Comparison of ENCODE assay signal across 9 cellular contexts in the genomic region with DNA sequence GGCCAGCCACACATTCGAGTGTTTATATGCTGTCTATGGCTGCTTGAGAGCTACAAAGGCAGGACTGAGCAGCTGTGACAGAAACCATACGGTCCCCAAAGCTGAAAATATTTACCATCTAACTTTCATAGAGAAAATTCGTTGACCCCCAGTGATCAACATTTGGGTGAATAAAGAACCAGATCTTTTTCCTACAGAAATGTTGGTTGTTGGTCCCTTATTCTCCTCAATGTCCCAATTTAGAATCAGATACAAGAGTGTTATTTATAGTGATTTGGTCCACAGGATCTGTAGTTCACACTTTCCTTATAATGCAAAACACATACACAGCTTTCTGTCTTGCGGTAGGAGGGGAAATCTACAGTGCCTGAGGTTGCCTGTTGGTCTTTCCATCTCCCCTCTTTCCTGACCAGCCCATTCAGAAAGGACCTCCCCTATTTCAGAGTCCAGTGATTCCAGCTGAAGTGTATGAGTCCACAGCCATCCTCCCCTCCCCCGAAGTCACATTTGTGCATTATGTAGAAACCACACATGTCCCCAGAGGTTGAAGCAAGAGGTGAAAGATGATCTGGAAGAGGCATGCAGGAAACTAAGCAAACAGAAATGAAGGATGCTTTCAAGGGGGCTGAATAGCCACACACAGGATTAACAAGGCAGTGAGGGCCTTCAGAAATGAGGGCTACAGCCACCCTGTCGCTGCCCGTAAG.
DNase-seq lines count a peak whose midpoint lies in the region; ATAC-seq and TF ChIP-seq lines count a peak whose summit lies in the region.
"Had no signal": no experiment of that assay in that cellular context is flagged by ENCODE, and none has a peak within 500 bp of the region (broad histone marks: within the 10 kb centered on the region; RNA-seq: fewer than 3 reads in every experiment).

No MANE protein-coding gene starts in this region.

- DNase-seq in osteocyte (ENCODE audit: extremely low spot score, unreplicated experiment) = no peak
- no peak for DNase-seq in natural killer cell
- no peak for DNase-seq in CD8-positive, alpha-beta memory T cell
- no peak for DNase-seq in Calu3
- DNase-seq in RPMI8226 = no peak

- POLR2A ChIA-PET in CD8-positive, alpha-beta memory T cell (lab: Charles Lee) = no interaction called here

- peaks cover 61% of the 10 kb centered on the region for H3K4me1 Mint-ChIP-seq in osteocyte (ENCODE audit: unreplicated experiment)
- peaks cover 5 to 13% of the 10 kb centered on the region in 2 donors for H3K4me1 Mint-ChIP-seq in natural killer cell
- H3K4me1 Mint-ChIP-seq in CD8-positive, alpha-beta memory T cell = peaks cover 7 to 13% (median 7%) of the 10 kb centered on the region in 3 donors
- H3K4me1 Mint-ChIP-seq in Calu3 (ENCODE audit: low read depth, unreplicated experiment) = peaks cover 73% of the 10 kb centered on the region
- H3K4me1 Mint-ChIP-seq: central memory CD8-positive, alpha-beta T cell had no signal

- H3K36me3 Mint-ChIP-seq in osteocyte (ENCODE audit: unreplicated experiment) (peaks cover 4% of the 10 kb centered on the region), natural killer cell (no peaks in the 10 kb centered on the region), Calu3 (ENCODE audit: insufficient read depth, unreplicated experiment) (no peaks in the 10 kb centered on the region)
- H3K36me3 Mint-ChIP-seq in CD8-positive, alpha-beta memory T cell = peaks cover 0 to 2% (median 0%) of the 10 kb centered on the region in 3 donors

- peak overlapping the region; percentile 74 for H3K27ac Mint-ChIP-seq in osteocyte (ENCODE audit: unreplicated experiment)
- no peak overlapping the region for H3K27ac Mint-ChIP-seq in natural killer cell
- no peak overlapping the region for H3K27ac Mint-ChIP-seq in CD8-positive, alpha-beta memory T cell
- no peak overlapping the region for H3K27ac Mint-ChIP-seq in Calu3 (ENCODE audit: unreplicated experiment)

- TF ChIP-seq CTCF in SU-DHL-6 (IDR thresholded peaks at IDR 0.05; ENCODE audit: insufficient read depth, low read length, poor library complexity, severe bottlenecking) = no peak
- TF ChIP-seq CTCF in osteocyte (IDR thresholded peaks at IDR 0.05) = no peak
- TF ChIP-seq CTCF in natural killer cell (IDR thresholded peaks at IDR 0.05) = no peak
- TF ChIP-seq CTCF in Calu3 (IDR thresholded peaks at IDR 0.05; ENCODE audit: unreplicated experiment) = no peak

- no peaks in the 10 kb centered on the region for H3K9me2 ChIP-seq in SU-DHL-6 (replicated peaks; ENCODE audit: insufficient read depth, low read length)

- peaks cover 93% of the 10 kb centered on the region for H3K79me2 ChIP-seq in SU-DHL-6 (ENCODE audit: insufficient read depth, low read length)

- H3K9me3 Mint-ChIP-seq in osteocyte (ENCODE audit: unreplicated experiment) (no peaks in the 10 kb centered on the region), natural killer cell (no peaks in the 10 kb centered on the region), Calu3 (ENCODE audit: low read depth, unreplicated experiment) (no peaks in the 10 kb centered on the region)
- no peaks in the 10 kb centered on the region for H3K9me3 Mint-ChIP-seq in CD8-positive, alpha-beta memory T cell
- H3K9me3 Mint-ChIP-seq: central memory CD8-positive, alpha-beta T cell had no signal

- H3K4me3 Mint-ChIP-seq in osteocyte (ENCODE audit: unreplicated experiment) (peak overlapping the region; percentile 24), natural killer cell (no peak overlapping the region), Calu3 (ENCODE audit: low read depth, unreplicated experiment) (no peak overlapping the region)
- H3K4me3 Mint-ChIP-seq in CD8-positive, alpha-beta memory T cell = no peak overlapping the region
- H3K4me3 Mint-ChIP-seq: central memory CD8-positive, alpha-beta T cell had no signal

- H3K4me3 ChIP-seq in SU-DHL-6 (ENCODE audit: insufficient read depth, low read length, poor library complexity, severe bottlenecking) = peak overlapping the region; percentile 49
- H3K4me3 ChIP-seq in CD8-positive, alpha-beta memory T cell (ENCODE audit: low read length) = no peak overlapping the region

- H3K9me3 ChIP-seq in SU-DHL-6 (ENCODE audit: insufficient read depth, low read length) = no peaks in the 10 kb centered on the region
- no peaks in the 10 kb centered on the region for H3K9me3 ChIP-seq in CD8-positive, alpha-beta memory T cell (ENCODE audit: low read length)

- H3K4me1 ChIP-seq in CD8-positive, alpha-beta memory T cell (ENCODE audit: insufficient read depth, low read length) = no peaks in the 10 kb centered on the region

- H2AFZ ChIP-seq in SU-DHL-6 (ENCODE audit: low read depth, low read length, severe bottlenecking) = no peak overlapping the region

- CTCF ChIA-PET in CD8-positive, alpha-beta memory T cell (lab: Charles Lee) = no interaction called here
- CTCF ChIA-PET in Calu3 (lab: Charles Lee) = no interaction called here

- H3K27me3 Mint-ChIP-seq in osteocyte (ENCODE audit: unreplicated experiment) = no peaks in the 10 kb centered on the region
- H3K27me3 Mint-ChIP-seq in natural killer cell (ENCODE audit: low read depth in 2 of 2) = no peaks in the 10 kb centered on the region
- no peaks in the 10 kb centered on the region for H3K27me3 Mint-ChIP-seq in CD8-positive, alpha-beta memory T cell
- H3K27me3 Mint-ChIP-seq in Calu3 (ENCODE audit: unreplicated experiment) = no peaks in the 10 kb centered on the region
- H3K27me3 Mint-ChIP-seq: central memory CD8-positive, alpha-beta T cell had no signal

- H3K9ac ChIP-seq in SU-DHL-6 (ENCODE audit: low read length) = peak overlapping the region; percentile 59

- peak overlapping the region; percentile 84 for H3K4me2 ChIP-seq in SU-DHL-6 (ENCODE audit: low read depth, low read length, poor library complexity, severe bottlenecking)

- no peaks in the 10 kb centered on the region for H3K27me3 ChIP-seq in SU-DHL-6 (ENCODE audit: low read length)
- no peaks in the 10 kb centered on the region for H3K27me3 ChIP-seq in CD8-positive, alpha-beta memory T cell (ENCODE audit: insufficient read depth, low read length, poor library complexity, severe bottlenecking)

- H3K27ac ChIP-seq in SU-DHL-6 (ENCODE audit: low read depth, low read length) = peak overlapping the region; percentile 93
- no peak overlapping the region for H3K27ac ChIP-seq in CD8-positive, alpha-beta memory T cell (ENCODE audit: low read depth, low read length)

- 0 out of 2 replicates have a peak, but pooled peaks cover 6% of the 10 kb centered on the region for H3K36me3 ChIP-seq in SU-DHL-6 (ENCODE audit: low read length)
- no peaks in the 10 kb centered on the region for H3K36me3 ChIP-seq in CD8-positive, alpha-beta memory T cell (ENCODE audit: insufficient read depth, low read length)

- H3F3A ChIP-seq in SU-DHL-6 (ENCODE audit: insufficient read depth) = peaks cover 73% of the 10 kb centered on the region

- BruUV-seq in Calu3 (replicated peaks; lab: Mats Ljungman, UMichigan) = no TSS peak

- H4K20me1 ChIP-seq in SU-DHL-6 (ENCODE audit: low read depth, low read length) = no peaks in the 10 kb centered on the region

- intact Hi-C loops in natural killer cell (cut with micrococcal nuclease) (no loop called here), Calu3 (cut with micrococcal nuclease; ENCODE audit: unreplicated experiment) (no loop called here)

- ATAC-seq in GM18873 (IDR thresholded peaks at IDR 0.05; ENCODE audit: low FRiP score, unreplicated experiment) (peak; percentile 45), HG03103 (IDR thresholded peaks at IDR 0.05; ENCODE audit: low read depth, unreplicated experiment) (peak; percentile 38), natural killer cell (no peak)

Comparison
In these comparisons a context has a peak if more than half of its experiments do, and no peak if none do; other contexts are left out.
1. ATAC-seq: peak in GM18873 (single experiment) and HG03103 (single experiment); none in natural killer cell (0 of 3).